In genomic region chr5:157458835-157459234, GRCh38 we compare ENCODE assay signal across 18 cellular contexts. TPM values are rescaled to one million over a fixed set of nuclear protein-coding genes. Genes with fewer than 3 reads are reported as not detected.
A peak's percentile ranks its signal among the peaks of the same experiment; 100 is the strongest.
DNase-seq lines count a peak whose midpoint lies in the region; ATAC-seq, FAIRE-seq and TF ChIP-seq lines count a peak whose summit lies in the region.
"Had no signal": no experiment of that assay in that cellular context is flagged by ENCODE, and none has a peak within 500 bp of the region (broad histone marks: within the 10 kb centered on the region; RNA-seq: fewer than 3 reads in every experiment).

No MANE protein-coding gene starts in this region.

- no peak overlapping the region for H4K5ac ChIP-seq in H9 (ENCODE audit: insufficient read length, low read depth, low read length)

- H3K27ac Mint-ChIP-seq in H9, result no peak overlapping the region
- peak overlapping the region; percentile 57 to 95 (median 89) for H3K27ac Mint-ChIP-seq in naive B cell
- H3K27ac Mint-ChIP-seq: CD4-positive, CD25-positive, alpha-beta regulatory T cell had no signal

- no peak overlapping the region for H4K91ac ChIP-seq in H9 (ENCODE audit: insufficient read length, low read depth, low read length)

- H3K14ac ChIP-seq in H9 (ENCODE audit: insufficient read depth, low read length), result no peak overlapping the region

- intact Hi-C loops in sigmoid colon (cut with DNase I), result no loop called here
- intact Hi-C loops in lower leg skin (cut with DNase I; ENCODE audit: low total_unique reads), result no loop called here

- no peak overlapping the region for H3K23ac ChIP-seq in H9 (ENCODE audit: insufficient read length, low read depth, low read length)

- H3K4me2 ChIP-seq in A549 (peak overlapping the region; percentile 80), H9 (ENCODE audit: insufficient read depth, insufficient read length, low read length) (no peak overlapping the region)

- FAIRE-seq in A549 (lab: Jason Lieb, UNC), result no peak
- FAIRE-seq: GM12891 had no signal

- H2BK15ac ChIP-seq in H9 (ENCODE audit: low read depth, low read length), result no peak overlapping the region

- 81% methylated on average over 5 of the region's 5 CpGs for WGBS in A549 (ENCODE audit: missing lambda C conversion rate)
- no CpG with 5 or more reads among the region's 5 CpGs for WGBS in H9 (ENCODE audit: extremely low coverage, insufficient read length, low lambda C conversion rate)
- WGBS in sigmoid colon, 2 donors, result 88 to 93% methylated on average over 5 of the region's 5 CpGs
- 86 to 95% methylated on average over 5 of the region's 5 CpGs for WGBS in lower leg skin, 2 donors

- no peak overlapping the region for H3K4ac ChIP-seq in H9 (ENCODE audit: low read depth, low read length)

- no peak overlapping the region for H2BK12ac ChIP-seq in H9 (ENCODE audit: insufficient read length, low read depth, low read length)

- H3K9me3 Mint-ChIP-seq in H9 (no peaks in the 10 kb centered on the region), naive B cell (no peaks in the 10 kb centered on the region)

- H3K79me1 ChIP-seq in H9 (ENCODE audit: insufficient read depth, low read depth, low read length, poor library complexity, severe bottlenecking), result no peaks in the 10 kb centered on the region

- H3K79me2 ChIP-seq in H9 (ENCODE audit: insufficient read depth, low read length), result no peaks in the 10 kb centered on the region

- no peak overlapping the region for H3K56ac ChIP-seq in H9 (ENCODE audit: insufficient read length, low read depth, low read length)

- POLR2A ChIA-PET in A549 (lab: Yijun Ruan, JAX), result no interaction called here

- ATAC-seq in A549 (no peak), naive B cell (ENCODE audit: low read depth in 2 of 2) (no peak), SK-N-SH treated with all-trans-retinoic acid at 6 μM for 48 hours (no peak)

- no peak overlapping the region for H2AFZ ChIP-seq in H9 (ENCODE audit: low read length)
- H2AFZ ChIP-seq: GM23248 had no signal

- peaks cover 17 to 28% of the 10 kb centered on the region in 2 experiments for H3K4me1 Mint-ChIP-seq in H9
- peaks cover 34 to 74% (median 68%) of the 10 kb centered on the region in 3 donors for H3K4me1 Mint-ChIP-seq in naive B cell

- no peak overlapping the region for H2BK120ac ChIP-seq in H9 (ENCODE audit: low read depth, low read length, poor library complexity, severe bottlenecking)

- H3K36me3 Mint-ChIP-seq in H9 (ENCODE audit: insufficient read depth in 1 of 3, low read depth in 3 of 3) (no peaks in the 10 kb centered on the region), naive B cell (peaks cover 3 to 4% of the 10 kb centered on the region in 2 donors)
- H3K36me3 Mint-ChIP-seq: CD4-positive, CD25-positive, alpha-beta regulatory T cell had no signal

- peak overlapping the region; percentile 80 to 96; a peak in 1 of 6 replicates for H3K27ac ChIP-seq in A549
- no peak overlapping the region for H3K27ac ChIP-seq in H9 (ENCODE audit: insufficient read length, low read depth, low read length)
- H3K27ac ChIP-seq in cingulate gyrus (ENCODE audit: low read depth, low read length), result peak overlapping the region; percentile 88
- peak overlapping the region in 1 of 4 donors; percentile 81 for H3K27ac ChIP-seq in sigmoid colon
- H3K27ac ChIP-seq: GM23248, HL-60 had no signal

- peaks cover 0 to 6% (median 0%) of the 10 kb centered on the region in 4 donors for H3K36me3 ChIP-seq in sigmoid colon

- no peak for TF ChIP-seq POLR2A in A549 (IDR thresholded peaks at IDR 0.05; ENCODE audit: low read length)
- TF ChIP-seq POLR2A in sigmoid colon (IDR thresholded peaks at IDR 0.05), result no peak
- TF ChIP-seq POLR2A in lower leg skin (IDR thresholded peaks at IDR 0.05), result no peak

- no peak overlapping the region for H3T11ph ChIP-seq in H9 (ENCODE audit: low read length)

- H3K9ac ChIP-seq in H9 (ENCODE audit: extremely low read depth, insufficient read length, low read length), result no peak overlapping the region
- H3K9ac ChIP-seq: GM23248 had no signal

- peak overlapping the region; percentile 14 to 68; a peak in 4 of 5 replicates for H3K4me3 Mint-ChIP-seq in H9
- H3K4me3 Mint-ChIP-seq in naive B cell, result peak overlapping the region; percentile 26 to 96 (median 86)

- H3K4me1 ChIP-seq in A549 (peaks cover 34% of the 10 kb centered on the region), H9 (ENCODE audit: insufficient read depth, low read length) (no peaks in the 10 kb centered on the region; the same call in 1 of the 2 replicates), sigmoid colon (peaks cover 0 to 49% (median 25%) of the 10 kb centered on the region in 4 donors)

- no peak for TF ChIP-seq RAD21 in A549 (conservative IDR thresholded peaks at IDR 0.05 in 1 of 2, IDR thresholded peaks at IDR 0.05 in 1 of 2)

- CTCF ChIA-PET in A549 (lab: Yijun Ruan, JAX), result interaction anchor here (1.0 to 1.8 kb wide), 6 partner anchors 11 to 260 kb away, joined by 4 to 7 read pairs (median 4); no protein-coding TSS in a partner anchor

- no peaks in the 10 kb centered on the region for H4K20me1 ChIP-seq in H9 (ENCODE audit: control insufficient read depth, insufficient read depth, insufficient read length)

- no peak overlapping the region for H2BK5ac ChIP-seq in H9 (ENCODE audit: insufficient read length, low read length)

- H3K27me3 Mint-ChIP-seq in H9 (ENCODE audit: low read depth), result peaks cover 56% of the 10 kb centered on the region
- no peaks in the 10 kb centered on the region for H3K27me3 Mint-ChIP-seq in naive B cell

- no peak for TF ChIP-seq CTCF in A549 (IDR thresholded peaks at IDR 0.05)
- no peak for TF ChIP-seq CTCF in H9 (conservative IDR thresholded peaks at IDR 0.05)
- TF ChIP-seq CTCF in sigmoid colon (IDR thresholded peaks at IDR 0.05), result no peak
- no peak for TF ChIP-seq CTCF in lower leg skin (IDR thresholded peaks at IDR 0.05)

- H3K18ac ChIP-seq in H9 (ENCODE audit: insufficient read length, low read depth, low read length), result no peak overlapping the region

- H3K4me3 ChIP-seq in A549 (no peak overlapping the region), sigmoid colon (no peak overlapping the region), lower leg skin (ENCODE audit: low read depth, poor library complexity, severe bottlenecking) (no peak overlapping the region)
- H3K4me3 ChIP-seq: GM23248 had no signal

- DNase-seq in A549 (ENCODE audit: low read depth in 1 of 2, low spot score in 1 of 2) (no peak), H9 (no peak), naive B cell (no peak), sigmoid colon (no peak), lower leg skin (ENCODE audit: low spot score in 2 of 2) (no peak), NCI-H187 (lab: John Stamatoyannopoulos, UW) (no peak)
- DNase-seq: AML-193; Calu3; CD4-positive, CD25-positive, alpha-beta regulatory T cell; GM23248; KG1; NCI-H1092; NCI-H446; PC-3 had no signal

- no peak overlapping the region for H2BK20ac ChIP-seq in H9 (ENCODE audit: low read depth, low read length, poor library complexity, severe bottlenecking)

- H2AK5ac ChIP-seq in H9 (ENCODE audit: insufficient read length, low read length), result no peak overlapping the region

- H3K9me3 ChIP-seq in A549, result no peaks in the 10 kb centered on the region
- H3K9me3 ChIP-seq in H9 (ENCODE audit: control insufficient read depth, low read depth, low read length), result no peaks in the 10 kb centered on the region
- H3K9me3 ChIP-seq in sigmoid colon, result no peaks in the 10 kb centered on the region

- H4K8ac ChIP-seq in H9 (replicated peaks; ENCODE audit: insufficient read length, low read depth, low read length), result no peak overlapping the region

- H3K27me3 ChIP-seq in H9 (ENCODE audit: insufficient read depth, low read length) (peaks cover 16% of the 10 kb centered on the region), sigmoid colon (no peaks in the 10 kb centered on the region)

- H3K23me2 ChIP-seq in H9 (ENCODE audit: insufficient read length, low read depth, low read length, poor library complexity, severe bottlenecking), result peaks cover 3% of the 10 kb centered on the region

- TF ChIP-seq EP300 in A549 (IDR thresholded peaks at IDR 0.05), result no peak
- no peak for TF ChIP-seq EP300 in sigmoid colon (IDR thresholded peaks at IDR 0.05)

TF ChIP-seq in A549, 52 proteins besides CTCF, POLR2A, EP300 and RAD21:
- TF ChIP-seq NR3C1 (IDR thresholded peaks at IDR 0.05) (no peak), ZFP36 (IDR thresholded peaks at IDR 0.05; ENCODE audit: borderline replicate concordance, partially characterized antibody) (peak; percentile 55)

TF ChIP-seq in SK-N-SH treated with all-trans-retinoic acid at 6 μM for 48 hours, 23 proteins besides CTCF, POLR2A, EP300 and RAD21:
- TF ChIP-seq, protein P1, sequence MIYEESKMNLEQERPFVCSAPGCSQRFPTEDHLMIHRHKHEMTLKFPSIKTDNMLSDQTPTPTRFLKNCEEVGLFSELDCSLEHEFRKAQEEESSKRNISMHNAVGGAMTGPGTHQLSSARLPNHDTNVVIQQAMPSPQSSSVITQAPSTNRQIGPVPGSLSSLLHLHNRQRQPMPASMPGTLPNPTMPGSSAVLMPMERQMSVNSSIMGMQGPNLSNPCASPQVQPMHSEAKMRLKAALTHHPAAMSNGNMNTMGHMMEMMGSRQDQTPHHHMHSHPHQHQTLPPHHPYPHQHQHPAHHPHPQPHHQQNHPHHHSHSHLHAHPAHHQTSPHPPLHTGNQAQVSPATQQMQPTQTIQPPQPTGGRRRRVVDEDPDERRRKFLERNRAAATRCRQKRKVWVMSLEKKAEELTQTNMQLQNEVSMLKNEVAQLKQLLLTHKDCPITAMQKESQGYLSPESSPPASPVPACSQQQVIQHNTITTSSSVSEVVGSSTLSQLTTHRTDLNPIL (CRISPR knock-in tag; IDR thresholded peaks at IDR 0.05; ENCODE audit: low read depth), result no peak
- TF ChIP-seq BACH2 (CRISPR knock-in tag; IDR thresholded peaks at IDR 0.05; ENCODE audit: borderline replicate concordance) (no peak), TCF4 (CRISPR knock-in tag; IDR thresholded peaks at IDR 0.05; ENCODE audit: borderline replicate concordance) (no peak), ARNTL (CRISPR knock-in tag; IDR thresholded peaks at IDR 0.05; ENCODE audit: borderline replicate concordance, low read depth) (no peak), RARB (CRISPR knock-in tag; IDR thresholded peaks at IDR 0.05) (no peak), PPARA (CRISPR knock-in tag; IDR thresholded peaks at IDR 0.05; ENCODE audit: borderline replicate concordance) (no peak)

RNA-seq across cellular contexts. Expression of gene NIPAL4, which starts 1.2 kb away (rescaled TPM):
- 8.6 and 9.5 TPM in 2 replicates for polyA plus RNA-seq in A549 (2011; rRNA removed)
- 7.3 and 10.2 TPM in 2 replicates for polyA plus RNA-seq in A549 (2012; cell fraction: cytosol; rRNA removed)
- polyA plus RNA-seq in A549 (2012; cell fraction: nucleus; rRNA removed), result 9.0 and 10.7 TPM in 2 replicates
- polyA plus RNA-seq in A549 (2017; fragmentation: RNase III; extraction: RNeasy Plus Mini Kit Qiagen cat#74134 plus additional on column Dnase treatment), result 8.8 to 10.2 TPM (median 8.9 TPM) in 3 replicates
- polyA minus RNA-seq in A549 (2011; rRNA and poly(A)+ RNA removed), result 9.1 and 13.1 TPM in 2 replicates
- not detected in 2 replicates for total RNA-seq in H9 (2021)
- 10 to 100 TPM in 3 of 6 donors, 1 to 10 TPM in 3; 3.5 to 15.7 (median 10.3) TPM for polyA plus RNA-seq in naive B cell (ENCODE audit: low read depth in 6 of 6)
- total RNA-seq in sigmoid colon, result 1 to 10 TPM; 2.8 to 5.1 (median 4.9) TPM
- polyA plus RNA-seq in sigmoid colon, result 1 to 10 TPM in 1 of 3 donors, not detected in 2; 1.3 TPM
- 100 to 1,000 TPM in 1 of 4 donors, 10 to 100 TPM in 3; 74.1 to 130 (median 82.1) TPM for total RNA-seq in lower leg skin
- total RNA-seq: GM23248 had no signal
- polyA plus RNA-seq: GM23248 had no signal

Comparison
In these comparisons a context has a peak if more than half of its experiments do, and no peak if none do; other contexts are left out.
1. H3K27ac Mint-ChIP-seq: peak in naive B cell (6 of 6); none in H9 (0 of 3).
2. RNA of gene NIPAL4, which starts 1.2 kb away (total RNA-seq): 74.1 to 130 TPM in lower leg skin; 2.8 to 5.1 TPM in sigmoid colon and not detected in H9; every median in the first group is over 10 times any median in the second.